In the genomic region with DNA sequence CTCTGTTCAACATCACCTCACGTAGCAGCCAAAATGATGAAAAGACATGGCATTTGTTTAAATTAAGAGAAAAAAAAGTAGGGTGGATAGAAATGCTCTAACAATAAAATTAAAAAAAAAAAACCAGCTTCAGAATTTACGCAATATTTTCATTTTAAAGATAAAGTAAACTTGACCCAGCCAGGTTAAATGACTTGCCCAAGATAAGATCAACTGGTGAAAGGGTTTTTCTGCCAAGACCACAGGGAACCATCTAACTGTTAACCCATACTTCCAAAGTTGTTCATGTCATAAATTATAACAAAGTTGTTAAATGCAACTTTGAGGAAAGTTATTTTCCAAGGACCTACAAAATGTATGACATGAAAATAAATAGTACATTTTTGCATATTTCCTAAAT, we compare ENCODE assay signal across 17 cellular contexts.
DNase-seq lines count a peak whose midpoint lies in the region; TF ChIP-seq lines count a peak whose summit lies in the region.
"Had no signal": no experiment of that assay in that cellular context is flagged by ENCODE, and none has a peak within 500 bp of the region (broad histone marks: within the 10 kb centered on the region; RNA-seq: fewer than 3 reads in every experiment).

No MANE protein-coding gene starts in this region.

- H3K36me3 Mint-ChIP-seq in Caco-2 (ENCODE audit: insufficient read depth, unreplicated experiment) (no peaks in the 10 kb centered on the region), endodermal cell (ENCODE audit: low read depth) (no peaks in the 10 kb centered on the region), HFFc6 (ENCODE audit: low read depth) (no peaks in the 10 kb centered on the region; the same call in none of the 2 replicates)
- H3K36me3 Mint-ChIP-seq: CD4-positive, alpha-beta memory T cell had no signal

- H3K9me3 Mint-ChIP-seq in Caco-2 (ENCODE audit: unreplicated experiment), result no peaks in the 10 kb centered on the region
- H3K9me3 Mint-ChIP-seq in endodermal cell, result no peaks in the 10 kb centered on the region
- H3K9me3 Mint-ChIP-seq in HFFc6, result peaks cover 36% of the 10 kb centered on the region

- TF ChIP-seq CTCF in Caco-2 (IDR thresholded peaks at IDR 0.05; ENCODE audit: insufficient read depth in 1 of 2, low read depth in 1 of 2, low read length in 1 of 2, severe bottlenecking in 1 of 2, unreplicated experiment in 1 of 2) (no peak), endodermal cell (conservative IDR thresholded peaks at IDR 0.05) (no peak), liver (IDR thresholded peaks at IDR 0.05; ENCODE audit: low read depth, low read length, missing input control) (no peak), HFFc6 (IDR thresholded peaks at IDR 0.05) (no peak), A673 (conservative IDR thresholded peaks at IDR 0.05; ENCODE audit: low read depth, low read length) (no peak), uterus (IDR thresholded peaks at IDR 0.05) (no peak)

- H3K27me3 Mint-ChIP-seq in Caco-2 (ENCODE audit: insufficient read depth, unreplicated experiment) (no peaks in the 10 kb centered on the region), endodermal cell (ENCODE audit: insufficient read depth) (no peaks in the 10 kb centered on the region), HFFc6 (ENCODE audit: insufficient read depth) (peaks cover 1% of the 10 kb centered on the region; the same call in 1 of the 2 replicates)

- BruUV-seq in Caco-2 (replicated peaks; lab: Mats Ljungman, UMichigan), result no TSS peak
- BruUV-seq in A673 (replicated peaks; lab: Mats Ljungman, UMichigan), result no TSS peak

- H3K27ac Mint-ChIP-seq in Caco-2 (ENCODE audit: unreplicated experiment) (peak overlapping the region; percentile 40), endodermal cell (peak overlapping the region; percentile 1), HFFc6 (no peak overlapping the region)
- H3K27ac Mint-ChIP-seq: CD4-positive, alpha-beta memory T cell had no signal

- no peak overlapping the region for H3K4me3 ChIP-seq in Caco-2 (ENCODE audit: low read depth, low read length)
- H3K4me3 ChIP-seq in endodermal cell (ENCODE audit: low read length), result no peak overlapping the region
- no peak overlapping the region for H3K4me3 ChIP-seq in liver (ENCODE audit: low read depth in 1 of 3, low read length in 3 of 3)
- no peak overlapping the region for H3K4me3 ChIP-seq in A673 (ENCODE audit: low read depth, low read length, poor library complexity, severe bottlenecking)
- no peak overlapping the region for H3K4me3 ChIP-seq in uterus
- H3K4me3 ChIP-seq: GM12878 had no signal

- H3K4me1 ChIP-seq in Caco-2, result peaks cover 60% of the 10 kb centered on the region
- H3K4me1 ChIP-seq in endodermal cell (ENCODE audit: control insufficient read depth, insufficient read depth, low read length), result peaks cover 6% of the 10 kb centered on the region
- H3K4me1 ChIP-seq in liver (ENCODE audit: control insufficient read depth in 4 of 4, insufficient read depth in 4 of 4, low read length in 3 of 4), result peaks cover 1 to 52% (median 44%) of the 10 kb centered on the region in 4 donors
- peaks cover 7% of the 10 kb centered on the region for H3K4me1 ChIP-seq in A673 (ENCODE audit: insufficient read depth, low read length, poor library complexity, severe bottlenecking)
- H3K4me1 ChIP-seq in uterus, result no peaks in the 10 kb centered on the region

- TF ChIP-seq POLR2A in uterus (IDR thresholded peaks at IDR 0.05), result no peak

- no peak overlapping the region for H3K4me3 Mint-ChIP-seq in Caco-2 (ENCODE audit: unreplicated experiment)
- no peak overlapping the region for H3K4me3 Mint-ChIP-seq in endodermal cell
- H3K4me3 Mint-ChIP-seq in HFFc6, result no peak overlapping the region
- H3K4me3 Mint-ChIP-seq: CD4-positive, alpha-beta memory T cell had no signal

- no peak for TF ChIP-seq RAD21 in liver (IDR thresholded peaks at IDR 0.05)

- POLR2A ChIA-PET in Caco-2 (lab: Charles Lee) (no interaction called here), HEK293T (lab: Yijun Ruan, JAX) (no interaction called here), A673 (lab: Charles Lee; ENCODE audit: low non-redundant PET) (no interaction called here)

- H3K9ac ChIP-seq in endodermal cell (ENCODE audit: extremely low read depth, low read length, poor library complexity, severe bottlenecking), result no peak overlapping the region
- no peak overlapping the region for H3K9ac ChIP-seq in liver (ENCODE audit: low read depth in 1 of 2, low read length in 2 of 2)

- H3K27ac ChIP-seq in endodermal cell (ENCODE audit: low read depth, low read length) (no peak overlapping the region), liver (ENCODE audit: low read depth in 1 of 2, low read length in 2 of 2) (peak overlapping the region in 1 of 2 donors; percentile 26), A673 (ENCODE audit: low read depth, low read length, poor library complexity, severe bottlenecking) (no peak overlapping the region), uterus (no peak overlapping the region)
- H3K27ac ChIP-seq: 22Rv1 had no signal

- CTCF ChIA-PET in Caco-2 (lab: Charles Lee) (no interaction called here), HEK293T (lab: Yijun Ruan, JAX) (no interaction called here), A673 (lab: Charles Lee) (no interaction called here)

- H3K27me3 ChIP-seq in Caco-2 (replicated peaks; ENCODE audit: control insufficient read depth, insufficient read depth, low read length) (no peaks in the 10 kb centered on the region), endodermal cell (ENCODE audit: control insufficient read depth, insufficient read depth, low read length, poor library complexity, severe bottlenecking) (no peaks in the 10 kb centered on the region), liver (ENCODE audit: control insufficient read depth in 4 of 4, insufficient read depth in 4 of 4, low read length in 3 of 4) (no peaks in the 10 kb centered on the region), A673 (replicated peaks; ENCODE audit: insufficient read depth, low read depth, low read length, poor library complexity) (no peaks in the 10 kb centered on the region), uterus (no peaks in the 10 kb centered on the region)

- no peaks in the 10 kb centered on the region for H3K9me3 ChIP-seq in Caco-2
- H3K9me3 ChIP-seq in endodermal cell (ENCODE audit: control insufficient read depth, low read length), result no peaks in the 10 kb centered on the region
- no peaks in the 10 kb centered on the region for H3K9me3 ChIP-seq in liver (ENCODE audit: control insufficient read depth in 4 of 4, low read length in 3 of 4)
- no peaks in the 10 kb centered on the region for H3K9me3 ChIP-seq in A673 (ENCODE audit: low read depth, low read length, poor library complexity, severe bottlenecking)
- H3K9me3 ChIP-seq in uterus, result no peaks in the 10 kb centered on the region

- WGBS in endodermal cell (ENCODE audit: insufficient coverage in 1 of 2, insufficient read length in 1 of 2), 2 experiments, result 67% methylated on average over 2 of the region's 2 CpGs; no CpG with 5 or more reads in 1 of the 2 experiments
- 39% methylated on average over 2 of the region's 2 CpGs for whole genome bisulfite sequencing in liver

- DNase-seq in Caco-2 (no peak), HEK293T (ENCODE audit: extremely low spot score) (no peak), endodermal cell (no peak), HFFc6 (no peak), A673 (ENCODE audit: low spot score) (no peak), SHP77 (lab: John Stamatoyannopoulos, UW) (no peak), uterus (no peak)
- DNase-seq: C1 segment of cervical spinal cord; CD4-positive, alpha-beta memory T cell; DMS 273 treated with DMSO at 0.1 percent for 48 hours; DMS79; EL; GDM1; H7 had no signal

- no peaks in the 10 kb centered on the region for H3K36me3 ChIP-seq in Caco-2 (ENCODE audit: control insufficient read depth, insufficient read depth, low read length)
- H3K36me3 ChIP-seq in endodermal cell (ENCODE audit: control insufficient read depth, insufficient read depth, low read length), result no peaks in the 10 kb centered on the region
- H3K36me3 ChIP-seq in liver (ENCODE audit: control insufficient read depth in 4 of 4, insufficient read depth in 3 of 4, low read depth in 1 of 4, low read length in 3 of 4), result no peaks in the 10 kb centered on the region
- no peaks in the 10 kb centered on the region for H3K36me3 ChIP-seq in A673 (ENCODE audit: insufficient read depth, low read length, poor library complexity, severe bottlenecking)
- no peaks in the 10 kb centered on the region for H3K36me3 ChIP-seq in uterus

- H3K4me1 Mint-ChIP-seq in Caco-2 (ENCODE audit: low read depth, unreplicated experiment) (peaks cover 56% of the 10 kb centered on the region), endodermal cell (peaks cover 52% of the 10 kb centered on the region), HFFc6 (ENCODE audit: low read depth) (no peaks in the 10 kb centered on the region)
- H3K4me1 Mint-ChIP-seq: CD4-positive, alpha-beta memory T cell had no signal

- intact Hi-C loops in Caco-2 (cut with micrococcal nuclease; ENCODE audit: unreplicated experiment) (no loop called here), A673 (cut with micrococcal nuclease; ENCODE audit: unreplicated experiment) (no loop called here), uterus (cut with DNase I; ENCODE audit: low total_unique reads) (no loop called here)

TF ChIP-seq in HEK293T, 16 proteins besides CTCF, POLR2A, EP300 and RAD21:
- no peak for TF ChIP-seq CTBP1 (IDR thresholded peaks at IDR 0.05; ENCODE audit: borderline replicate concordance)
- TF ChIP-seq, protein P1, sequence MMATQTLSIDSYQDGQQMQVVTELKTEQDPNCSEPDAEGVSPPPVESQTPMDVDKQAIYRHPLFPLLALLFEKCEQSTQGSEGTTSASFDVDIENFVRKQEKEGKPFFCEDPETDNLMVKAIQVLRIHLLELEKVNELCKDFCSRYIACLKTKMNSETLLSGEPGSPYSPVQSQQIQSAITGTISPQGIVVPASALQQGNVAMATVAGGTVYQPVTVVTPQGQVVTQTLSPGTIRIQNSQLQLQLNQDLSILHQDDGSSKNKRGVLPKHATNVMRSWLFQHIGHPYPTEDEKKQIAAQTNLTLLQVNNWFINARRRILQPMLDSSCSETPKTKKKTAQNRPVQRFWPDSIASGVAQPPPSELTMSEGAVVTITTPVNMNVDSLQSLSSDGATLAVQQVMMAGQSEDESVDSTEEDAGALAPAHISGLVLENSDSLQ (IDR thresholded peaks at IDR 0.05), result peak; percentile 21; the same call in 1 of the 2 replicates

TF ChIP-seq in liver, 16 proteins besides CTCF, POLR2A, EP300 and RAD21 (continues in another document):
- peak in 1 of 2 donors; percentile 36 for TF ChIP-seq JUND (IDR thresholded peaks at IDR 0.05)
- TF ChIP-seq RXRA (IDR thresholded peaks at IDR 0.05), result peak in 1 of 2 donors; percentile 37
- TF ChIP-seq GABPA (IDR thresholded peaks at IDR 0.05 in 1 of 2, conservative IDR thresholded peaks at IDR 0.05 in 1 of 2), result no peak
- TF ChIP-seq NR2F2 (IDR thresholded peaks at IDR 0.05), result no peak
- peak; percentile 11 to 56 for TF ChIP-seq HNF4A (conservative IDR thresholded peaks at IDR 0.05)
- peak; percentile 44 for TF ChIP-seq FOXA2 (IDR thresholded peaks at IDR 0.05)
- TF ChIP-seq EGR1 (IDR thresholded peaks at IDR 0.05; ENCODE audit: low read depth in 2 of 2), result no peak
- no peak for TF ChIP-seq TAF1 (conservative IDR thresholded peaks at IDR 0.05)
- TF ChIP-seq FOXA1 (IDR thresholded peaks at IDR 0.05), result no peak
